Comparison of ENCODE assay signal across 1 cellular context in genomic region chr16:67395105-67395457, GRCh38.
TF ChIP-seq lines count a peak whose summit lies in the region.

No MANE protein-coding gene starts in this region.

TF ChIP-seq in HEK293, 187 proteins besides CTCF, POLR2A, EP300 and RAD21 (continued from another document):
- TF ChIP-seq ZNF639 (tag by site-specific recombination; IDR thresholded peaks at IDR 0.05) (no peak), SP2 (tag by site-specific recombination; IDR thresholded peaks at IDR 0.05) (peak; percentile 31)
